1 cellular context compared by ENCODE assay signal in genomic region chr4:60201052-60201673, GRCh38.
TF ChIP-seq lines count a peak whose summit lies in the region.

No MANE protein-coding gene starts in this region.

TF ChIP-seq in H1, 55 proteins besides CTCF, POLR2A, EP300 and RAD21 (continued from another document):
- no peak for TF ChIP-seq ATF2 (IDR thresholded peaks at IDR 0.05; ENCODE audit: low read length)
TF ChIP-seq in H1: peak in this region for 0.
